In genomic region chr6:7445076-7445475, GRCh38 we compare ENCODE assay signal across 22 cellular contexts. TPM values are rescaled to one million over a fixed set of nuclear protein-coding genes. Genes with fewer than 3 reads are reported as not detected.
"Had no signal": no experiment of that assay in that cellular context is flagged by ENCODE, and none has a peak within 500 bp of the region (broad histone marks: within the 10 kb centered on the region; RNA-seq: fewer than 3 reads in every experiment).

No MANE protein-coding gene starts in this region.

- H3K27me3 Mint-ChIP-seq: activated naive CD4-positive, alpha-beta T cell treated with anti-CD3 and anti-CD28 coated beads, Interleukin-2, amount 50 U/mL, for 24 hours had no signal

- H3K4me3 ChIP-seq: breast epithelium, left lung, right atrium auricular region, SJCRH30, spleen, testis had no signal

- H3K9me3 ChIP-seq: breast epithelium, left lung, neutrophil, right atrium auricular region, SJCRH30, testis had no signal

- H3K4me3 Mint-ChIP-seq: activated naive CD4-positive, alpha-beta T cell treated with anti-CD3 and anti-CD28 coated beads, Interleukin-2, amount 50 U/mL, for 24 hours; dendritic cell treated with granulocyte-macrophage colony-stimulating factor and Interleukin-4, amounts not matched to agents 40 ng/mL and 50 ng/mL, for 4 days; effector memory CD8-positive, alpha-beta T cell; naive thymus-derived CD8-positive, alpha-beta T cell; stimulated activated naive CD8-positive, alpha-beta T cell treated with anti-CD3 and anti-CD28 coated beads, Interleukin-15, Interleukin-2, amounts not matched to agents 100 ng/mL and 50 ng/mL, for 24 hours had no signal

- H3K36me3 Mint-ChIP-seq: activated naive CD4-positive, alpha-beta T cell treated with anti-CD3 and anti-CD28 coated beads, Interleukin-2, amount 50 U/mL, for 24 hours; naive thymus-derived CD8-positive, alpha-beta T cell had no signal

- DNase-seq: activated CD4-positive, alpha-beta T cell treated with anti-CD3 and anti-CD28 coated beads for 1 hour; activated CD4-positive, alpha-beta T cell treated with anti-CD3 and anti-CD28 coated beads, Interleukin-2, amount 50 U/mL, for 4 hours; activated T-cell treated with anti-CD3 and anti-CD28 coated beads for 4 hours; cerebellar nuclear complex; effector memory CD8-positive, alpha-beta T cell; hypothalamus; kidney; left lung; naive thymus-derived CD8-positive, alpha-beta T cell; posterior cingulate gyrus; SJCRH30; spleen; SW 1271 had no signal

- H3K27ac ChIP-seq: breast epithelium, left lung, neutrophil, right atrium auricular region, SJCRH30, spleen, testis had no signal

- ATAC-seq: effector memory CD8-positive, alpha-beta T cell; left lung; naive thymus-derived CD8-positive, alpha-beta T cell had no signal

- H3K27me3 ChIP-seq: breast epithelium, right atrium auricular region, SJCRH30, testis had no signal

- H3K27ac Mint-ChIP-seq: activated naive CD4-positive, alpha-beta T cell treated with anti-CD3 and anti-CD28 coated beads, Interleukin-2, amount 50 U/mL, for 24 hours; dendritic cell treated with granulocyte-macrophage colony-stimulating factor and Interleukin-4, amounts not matched to agents 40 ng/mL and 50 ng/mL, for 4 days; stimulated activated naive CD8-positive, alpha-beta T cell treated with anti-CD3 and anti-CD28 coated beads, Interleukin-15, Interleukin-2, amounts not matched to agents 100 ng/mL and 50 ng/mL, for 24 hours had no signal

- H3K36me3 ChIP-seq: breast epithelium, left lung, neutrophil, right atrium auricular region, SJCRH30, spleen had no signal

- H3K9me3 Mint-ChIP-seq: activated naive CD4-positive, alpha-beta T cell treated with anti-CD3 and anti-CD28 coated beads, Interleukin-2, amount 50 U/mL, for 24 hours; dendritic cell treated with granulocyte-macrophage colony-stimulating factor and Interleukin-4, amounts not matched to agents 40 ng/mL and 50 ng/mL, for 4 days; effector memory CD8-positive, alpha-beta T cell; stimulated activated naive CD8-positive, alpha-beta T cell treated with anti-CD3 and anti-CD28 coated beads, Interleukin-15, Interleukin-2, amounts not matched to agents 100 ng/mL and 50 ng/mL, for 24 hours had no signal

- H3K4me1 ChIP-seq: breast epithelium, right atrium auricular region, SJCRH30, testis had no signal

- H3K4me1 Mint-ChIP-seq: activated naive CD4-positive, alpha-beta T cell treated with anti-CD3 and anti-CD28 coated beads, Interleukin-2, amount 50 U/mL, for 24 hours had no signal

RNA-seq across cellular contexts. Expression of gene CAGE1, which starts 55.5 kb away (rescaled TPM):
- total RNA-seq: breast epithelium, kidney, left lung, mucosa of gallbladder, right atrium auricular region, spleen, ureter had no signal
